In genomic region chr5:6772886-6773285, GRCh38 we compare ENCODE assay signal across 17 cellular contexts.
A peak's percentile ranks its signal among the peaks of the same experiment; 100 is the strongest.
DNase-seq lines count a peak whose midpoint lies in the region; ATAC-seq lines count a peak whose summit lies in the region.
"Had no signal": no experiment of that assay in that cellular context is flagged by ENCODE, and none has a peak within 500 bp of the region (broad histone marks: within the 10 kb centered on the region; RNA-seq: fewer than 3 reads in every experiment).

No MANE protein-coding gene starts in this region.

- DNase-seq in Ammon's horn (ENCODE audit: low spot score) (peak; percentile 71), DMS79 treated with DMSO at 0.1 percent for 48 hours (lab: John Stamatoyannopoulos, UW) (peak; percentile 45), NCI-H510A (lab: John Stamatoyannopoulos, UW) (peak; percentile 59), head of caudate nucleus (peak; percentile 28 to 94 (median 74)), kidney tubule cell (ENCODE audit: low spot score) (no peak), EL (no peak)
- no peak for DNase-seq in NK-92 treated with Interleukin-12 subunit alpha and Interleukin-12 subunit beta, amount 100 ng/mL, for 24 hours (lab: John Stamatoyannopoulos, UW)
- DNase-seq: activated CD4-positive, CD25-positive, alpha-beta regulatory T cell treated with anti-CD3 and anti-CD28 coated beads, Interleukin-2, amount 50 U/mL, for 72 hours; activated naive CD8-positive, alpha-beta T cell treated with anti-CD3 and anti-CD28 coated beads, Interleukin-2, amount 50 U/mL, for 24 hours; cerebellar nuclear complex; GF-D8; left cardiac atrium; naive B cell; stimulated activated CD4-positive, alpha-beta T cell treated with anti-CD3 and anti-CD28 coated beads, Interleukin-4, amount 100 ng/mL, for 1 hour; T-cell had no signal

- intact Hi-C loops in head of caudate nucleus (cut with DNase I): no loop called here

- no peak for ATAC-seq in HG03095 (IDR thresholded peaks at IDR 0.05; ENCODE audit: unreplicated experiment)
- ATAC-seq: activated naive CD8-positive, alpha-beta T cell treated with anti-CD3 and anti-CD28 coated beads, Interleukin-2, amount 50 U/mL, for 24 hours; left cardiac atrium; stimulated activated memory B cell treated with anti-CD40 and anti-IgM and Interleukin-4, amounts not matched to agents 10 μg/mL and 1 μg/mL and 100 μg/mL, for 72 hours; T-cell had no signal

Comparison
In these comparisons a context has a peak if more than half of its experiments do, and no peak if none do; other contexts are left out.
1. DNase-seq: peak in Ammon's horn (single experiment), DMS79 treated with DMSO at 0.1 percent for 48 hours (single experiment), NCI-H510A (single experiment) and head of caudate nucleus (42 of 42); none in NK-92 treated with Interleukin-12 subunit alpha and Interleukin-12 subunit beta, amount 100 ng/mL, for 24 hours (single experiment), kidney tubule cell (single experiment) and EL (single experiment).